Comparison of ENCODE assay signal across 25 cellular contexts in genomic region chr6:54827010-54827409, GRCh38. TPM values are rescaled to one million over a fixed set of nuclear protein-coding genes. Genes with fewer than 3 reads are reported as not detected.
DNase-seq lines count a peak whose midpoint lies in the region; ATAC-seq and TF ChIP-seq lines count a peak whose summit lies in the region.
"Had no signal": no experiment of that assay in that cellular context is flagged by ENCODE, and none has a peak within 500 bp of the region (broad histone marks: within the 10 kb centered on the region; RNA-seq: fewer than 3 reads in every experiment).

No MANE protein-coding gene starts in this region.

- H3K9me3 ChIP-seq in cardiac muscle cell (ENCODE audit: low read depth) (no peaks in the 10 kb centered on the region), right atrium auricular region (no peaks in the 10 kb centered on the region), GM23248 (ENCODE audit: low read depth) (no peaks in the 10 kb centered on the region)
- H3K9me3 ChIP-seq: BLaER1 had no signal

- no peaks in the 10 kb centered on the region for H3K79me2 ChIP-seq in GM23248 (ENCODE audit: insufficient read depth)

- intact Hi-C loops in Right ventricle myocardium inferior (cut with DNase I): no loop called here
- intact Hi-C loops in left ventricle myocardium superior (cut with micrococcal nuclease): no loop called here

- no peaks in the 10 kb centered on the region for H3K9me2 ChIP-seq in GM23248 (ENCODE audit: insufficient read depth)

- H3K27ac ChIP-seq in cardiac muscle cell (peak overlapping the region; percentile 69), right atrium auricular region (peak overlapping the region; percentile 8 to 77), GM23248 (no peak overlapping the region)
- H3K27ac ChIP-seq: BLaER1 had no signal

- no peak overlapping the region for H3K9ac ChIP-seq in GM23248
- H3K9ac ChIP-seq: BLaER1 had no signal

- ATAC-seq in Right ventricle myocardium inferior (no peak), left ventricle myocardium superior (peak; percentile 51)
- ATAC-seq: GM12878 had no signal

- 4% methylated on average over 2 of the region's 2 CpGs for WGBS in GM23248 (ENCODE audit: low coverage in 1 of 2, low lambda C conversion rate in 2 of 2, missing lambda C conversion rate in 2 of 2), 2 experiments

- H3K27me3 ChIP-seq in cardiac muscle cell (no peaks in the 10 kb centered on the region), right atrium auricular region (no peaks in the 10 kb centered on the region), GM23248 (replicated peaks; ENCODE audit: insufficient read depth) (peaks cover 6% of the 10 kb centered on the region)
- H3K27me3 ChIP-seq: BE2C, BLaER1 had no signal

- H2AFZ ChIP-seq in GM23248: no peak overlapping the region

- TF ChIP-seq CTCF in cardiac muscle cell (IDR thresholded peaks at IDR 0.05; ENCODE audit: low read depth, low read length) (no peak), right atrium auricular region (IDR thresholded peaks at IDR 0.05) (no peak)

- peaks cover 12% of the 10 kb centered on the region for H3K4me1 ChIP-seq in cardiac muscle cell (ENCODE audit: low read depth)
- no peaks in the 10 kb centered on the region for H3K4me1 ChIP-seq in right atrium auricular region
- no peaks in the 10 kb centered on the region for H3K4me1 ChIP-seq in GM23248 (ENCODE audit: insufficient read depth)
- H3K4me1 ChIP-seq: BE2C, BLaER1 had no signal

- in situ Hi-C loops in GM23248 (cut with MboI): no loop called here

- no peak overlapping the region for H3K4me3 ChIP-seq in cardiac muscle cell
- no peak overlapping the region for H3K4me3 ChIP-seq in right atrium auricular region
- H3K4me3 ChIP-seq in GM23248: no peak overlapping the region
- H3K4me3 ChIP-seq: BLaER1, GM12878 had no signal

- no peaks in the 10 kb centered on the region for H4K20me1 ChIP-seq in GM23248 (ENCODE audit: insufficient read depth)
- H4K20me1 ChIP-seq: BLaER1 had no signal

- DNase-seq in cardiac muscle cell (ENCODE audit: low read depth in 1 of 2, low spot score in 1 of 2) (peak in 1 of 2 donors; percentile 19), Right ventricle myocardium inferior (ENCODE audit: missing footprints) (no peak), left ventricle myocardium superior (no peak), right atrium auricular region (ENCODE audit: low spot score) (no peak), GM23248 (no peak)
- DNase-seq: 8988T; ACHN; BE2C; C1 segment of cervical spinal cord; CD4-positive, alpha-beta memory T cell; CD4-positive, CD25-positive, alpha-beta regulatory T cell; CD8-positive, alpha-beta memory T cell; COR-L47; DMS 273 treated with DMSO at 0.1 percent for 48 hours; DMS153; DMS53; DMS79; DND-41; EL; GDM1 had no signal

- no peaks in the 10 kb centered on the region for H3F3A ChIP-seq in GM23248 (ENCODE audit: insufficient read depth)

- H3K4me2 ChIP-seq in GM23248 (ENCODE audit: unreplicated experiment): no peak overlapping the region
- H3K4me2 ChIP-seq: BLaER1 had no signal

- H3K36me3 ChIP-seq in cardiac muscle cell (no peaks in the 10 kb centered on the region), right atrium auricular region (no peaks in the 10 kb centered on the region), GM23248 (ENCODE audit: low read depth) (no peaks in the 10 kb centered on the region)
- H3K36me3 ChIP-seq: BE2C, BLaER1 had no signal

RNA-seq across cellular contexts. Expression of gene FAM83B, which starts 19.6 kb away (rescaled TPM):
- total RNA-seq in cardiac muscle cell: 0.06 and 0.25 TPM in 2 replicates
- 0.45 TPM in 1 of 2 replicates, not detected in the other for polyA plus RNA-seq in cardiac muscle cell
- 1.8 TPM for total RNA-seq in Right ventricle myocardium inferior
- 3.3 TPM for total RNA-seq in left ventricle myocardium superior
- 10 to 100 TPM in 1 of 2 donors, 1 to 10 TPM in 1; 8.9 to 19.6 TPM for total RNA-seq in right atrium auricular region
- total RNA-seq in GM23248 (2014; rRNA removed; shearing (Covaris generic)): not detected in 2 replicates
- not detected in 2 replicates for polyA plus RNA-seq in GM23248 (2016; fragmentation: Nextera tagmentation; extraction: Ambion mirVana)
- total RNA-seq: CD4-positive, alpha-beta memory T cell; CD4-positive, CD25-positive, alpha-beta regulatory T cell; CD8-positive, alpha-beta memory T cell; Daoy; G401 had no signal
- polyA plus RNA-seq: CD14-positive monocyte; CD4-positive, alpha-beta memory T cell; CD4-positive, CD25-positive, alpha-beta regulatory T cell; CD8-positive, alpha-beta memory T cell; GM12878 had no signal
